8 cellular contexts compared by ENCODE assay signal in genomic region chr9:98074119-98074990, GRCh38. TPM values are rescaled to one million over a fixed set of nuclear protein-coding genes. Genes with fewer than 3 reads are reported as not detected.
DNase-seq lines count a peak whose midpoint lies in the region; ATAC-seq and TF ChIP-seq lines count a peak whose summit lies in the region.

No MANE protein-coding gene starts in this region.

- H3K36me3 ChIP-seq in CD8-positive, alpha-beta T cell (ENCODE audit: insufficient read depth, low read length) = no peaks in the 10 kb centered on the region

- CTCF ChIA-PET in CD8-positive, alpha-beta T cell (lab: Charles Lee) = interaction anchor here (0.7 to 3.5 kb wide), 48 partner anchors 9 to 211 kb away, joined by 3 to 45 read pairs (median 6); partner anchors contain the start of genes CORO2A, NANS, TBC1D2 and TRIM14

- POLR2A ChIA-PET in CD8-positive, alpha-beta T cell (lab: Charles Lee) = interaction anchor here (0.5 to 1.9 kb wide), 4 partner anchors 18 to 182 kb away, joined by 3 to 5 read pairs (median 4); partner anchors contain the start of genes NANS and TRIM14

- H3K27me3 ChIP-seq in CD8-positive, alpha-beta T cell (ENCODE audit: insufficient read depth, low read length) = no peaks in the 10 kb centered on the region
- H3K27me3 ChIP-seq in foreskin keratinocyte = no peaks in the 10 kb centered on the region

- peaks cover 42% of the 10 kb centered on the region for H3K4me1 Mint-ChIP-seq in CD8-positive, alpha-beta T cell (ENCODE audit: low read depth)
- H3K4me1 Mint-ChIP-seq in type B pancreatic cell (ENCODE audit: unreplicated experiment) = peaks cover 12% of the 10 kb centered on the region

- H3K36me3 Mint-ChIP-seq in CD8-positive, alpha-beta T cell = peaks cover 22% of the 10 kb centered on the region
- H3K36me3 Mint-ChIP-seq in type B pancreatic cell = peaks cover 13% of the 10 kb centered on the region

- DNase-seq in CD8-positive, alpha-beta T cell = peak; percentile 36 to 85 (median 67)
- DNase-seq in RKO (ENCODE audit: low spot score) = peak; percentile 71
- DNase-seq in activated effector memory CD4-positive, alpha-beta T cell treated with anti-CD3 and anti-CD28 coated beads, Interleukin-2, amount 50 U/mL, for 16 hours = peak; percentile 89
- DNase-seq in foreskin keratinocyte = peak in 1 of 2 donors; percentile 25
- DNase-seq in omental fat pad (ENCODE audit: low spot score) = peak; percentile 46
- peak; percentile 81 for DNase-seq in type B pancreatic cell (ENCODE audit: extremely low spot score, unreplicated experiment)
- DNase-seq in GF-D8 (lab: John Stamatoyannopoulos, UW) = no peak

- peaks cover 31% of the 10 kb centered on the region for H3K4me1 ChIP-seq in CD8-positive, alpha-beta T cell (ENCODE audit: insufficient read depth, low read length)
- peaks cover 10% of the 10 kb centered on the region for H3K4me1 ChIP-seq in foreskin keratinocyte

- H3K27ac ChIP-seq in CD8-positive, alpha-beta T cell (ENCODE audit: low read depth, low read length) = peak overlapping the region; percentile 54
- no peak overlapping the region for H3K27ac ChIP-seq in foreskin keratinocyte

- ATAC-seq in CD8-positive, alpha-beta T cell = peak; percentile 34
- peak; percentile 45 for ATAC-seq in HG03354 (IDR thresholded peaks at IDR 0.05; ENCODE audit: poor library complexity, severe bottlenecking, unreplicated experiment)
- ATAC-seq in foreskin keratinocyte = peak; percentile 67
- no peak for ATAC-seq in omental fat pad (ENCODE audit: low FRiP score)

- peak; percentile 98 for TF ChIP-seq CTCF in CD8-positive, alpha-beta T cell (IDR thresholded peaks at IDR 0.05)
- TF ChIP-seq CTCF in foreskin keratinocyte (conservative IDR thresholded peaks at IDR 0.05) (peak; percentile 96), omental fat pad (IDR thresholded peaks at IDR 0.05) (peak in 1 of 3 donors; percentile 53), type B pancreatic cell (conservative IDR thresholded peaks at IDR 0.05) (peak; percentile 96)

- no peak overlapping the region for H3K4me3 ChIP-seq in CD8-positive, alpha-beta T cell (ENCODE audit: low read depth, low read length)

- H3K4me3 Mint-ChIP-seq in CD8-positive, alpha-beta T cell = peak overlapping the region; percentile 69
- peak overlapping the region; percentile 28 for H3K4me3 Mint-ChIP-seq in type B pancreatic cell

- peak overlapping the region; percentile 97 for H3K27ac Mint-ChIP-seq in CD8-positive, alpha-beta T cell
- H3K27ac Mint-ChIP-seq in type B pancreatic cell = peak overlapping the region; percentile 86

- no peaks in the 10 kb centered on the region for H3K9me3 ChIP-seq in CD8-positive, alpha-beta T cell (ENCODE audit: low read length)

- no peaks in the 10 kb centered on the region for H3K27me3 Mint-ChIP-seq in CD8-positive, alpha-beta T cell (ENCODE audit: low read depth)
- H3K27me3 Mint-ChIP-seq in type B pancreatic cell = no peaks in the 10 kb centered on the region

- no peaks in the 10 kb centered on the region for H3K9me3 Mint-ChIP-seq in CD8-positive, alpha-beta T cell
- no peaks in the 10 kb centered on the region for H3K9me3 Mint-ChIP-seq in type B pancreatic cell

- intact Hi-C loops in CD8-positive, alpha-beta T cell (cut with DNase I, micrococcal nuclease) = loop anchor here (1.0 to 2.0 kb wide), 8 partner anchors 18 to 189 kb away; partner anchors contain the start of genes CORO2A (in 1 of the 2), NANS (in 1 of the 2) and TRIM14 (in 1 of the 2)

RNA-seq across cellular contexts. Expression of gene NANS, which starts 17.8 kb away (rescaled TPM):
- 10 to 100 TPM; 84.6 to 92.5 TPM for total RNA-seq in CD8-positive, alpha-beta T cell
- total RNA-seq in foreskin keratinocyte (70.0 and 72.0 TPM in 2 replicates), omental fat pad (100 to 1,000 TPM in 1 of 4 donors, 10 to 100 TPM in 3; 57.1 to 104 (median 60.4) TPM), type B pancreatic cell (ENCODE audit: low replicate concordance) (44.6 and 48.1 TPM in 2 replicates)
- polyA plus RNA-seq in foreskin keratinocyte = 79.3 and 82.3 TPM in 2 replicates

RNA-seq across cellular contexts. Expression of gene TRIM14, which starts 44.7 kb away (rescaled TPM):
- total RNA-seq in CD8-positive, alpha-beta T cell = 10 to 100 TPM; 22.6 to 23.5 TPM
- 32.1 and 35.0 TPM in 2 replicates for total RNA-seq in foreskin keratinocyte
- polyA plus RNA-seq in foreskin keratinocyte = 19.8 and 20.0 TPM in 2 replicates
- 10 to 100 TPM; 11.7 to 25.4 (median 17.0) TPM for total RNA-seq in omental fat pad
- total RNA-seq in type B pancreatic cell (ENCODE audit: low replicate concordance) = 9.9 and 18.8 TPM in 2 replicates
